ENCODE assay signal across 10 cellular contexts in the genomic region with DNA sequence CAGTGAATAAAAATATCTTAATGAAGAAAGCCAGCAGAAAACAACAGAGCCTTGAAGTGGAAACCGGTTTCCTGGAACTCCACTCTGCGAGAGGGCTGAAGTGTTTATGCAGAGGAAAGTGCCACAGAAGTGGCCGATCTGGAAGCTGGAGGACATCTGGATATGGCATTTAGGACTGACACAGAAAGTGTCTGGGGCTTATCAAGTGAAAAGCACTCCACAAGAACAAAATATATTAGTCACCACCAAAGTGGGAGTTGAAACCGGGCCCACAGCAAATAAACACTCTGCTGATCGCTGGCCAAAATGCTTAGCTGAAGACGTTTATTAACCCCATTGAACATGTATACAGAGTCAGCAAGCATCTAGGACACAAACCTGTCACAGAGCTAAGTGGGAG. TPM values are rescaled to one million over a fixed set of nuclear protein-coding genes. Genes with fewer than 3 reads are reported as not detected.
A peak's percentile ranks its signal among the peaks of the same experiment; 100 is the strongest.
DNase-seq lines count a peak whose midpoint lies in the region; TF ChIP-seq lines count a peak whose summit lies in the region.
"Had no signal": no experiment of that assay in that cellular context is flagged by ENCODE, and none has a peak within 500 bp of the region (broad histone marks: within the 10 kb centered on the region; RNA-seq: fewer than 3 reads in every experiment).

No MANE protein-coding gene starts in this region.

- no peaks in the 10 kb centered on the region for H3K27me3 ChIP-seq in hepatocyte
- H3K27me3 ChIP-seq in thyroid gland, result no peaks in the 10 kb centered on the region
- no peaks in the 10 kb centered on the region for H3K27me3 ChIP-seq in MM.1S (replicated peaks; ENCODE audit: insufficient read depth, low read length)

- H3K4me1 Mint-ChIP-seq in activated CD4-positive, alpha-beta T cell treated with anti-CD3 and anti-CD28 coated beads, Interleukin-2, amount 10 ng/mL, durations not matched to agents 7 days and 5 days, result peaks cover 82% of the 10 kb centered on the region
- H3K4me1 Mint-ChIP-seq in activated T-helper 1 cell treated with anti-CD3 and anti-CD28 coated beads, Interleukin-12 subunit alpha, Interleukin-12 subunit beta, Interleukin-2, Interleukin-4 antibody, amounts not matched to agents 30 ng/mL and 10 ng/mL and 1 ng/mL, durations not matched to agents 14 hours and 24 hours and 36 hours (ENCODE audit: low read depth), result peaks cover 82% of the 10 kb centered on the region

- H3K36me3 ChIP-seq in hepatocyte (replicated peaks; ENCODE audit: insufficient read depth, low read depth), result no peaks in the 10 kb centered on the region
- H3K36me3 ChIP-seq in thyroid gland, result no peaks in the 10 kb centered on the region
- no peaks in the 10 kb centered on the region for H3K36me3 ChIP-seq in MM.1S (replicated peaks; ENCODE audit: insufficient read depth, low read length)

- H3K9me3 Mint-ChIP-seq in activated CD4-positive, alpha-beta T cell treated with anti-CD3 and anti-CD28 coated beads, Interleukin-2, amount 10 ng/mL, durations not matched to agents 7 days and 5 days, result peaks cover 3% of the 10 kb centered on the region
- H3K9me3 Mint-ChIP-seq in activated T-helper 1 cell treated with anti-CD3 and anti-CD28 coated beads, Interleukin-12 subunit alpha, Interleukin-12 subunit beta, Interleukin-2, Interleukin-4 antibody, amounts not matched to agents 30 ng/mL and 10 ng/mL and 1 ng/mL, durations not matched to agents 14 hours and 24 hours and 36 hours, result no peaks in the 10 kb centered on the region
- H3K9me3 Mint-ChIP-seq: stimulated activated naive CD8-positive, alpha-beta T cell treated with anti-CD3 and anti-CD28 coated beads, Interleukin-15, Interleukin-2, amounts not matched to agents 100 ng/mL and 50 ng/mL, for 24 hours had no signal

- no peaks in the 10 kb centered on the region for H4K20me1 ChIP-seq in hepatocyte (ENCODE audit: insufficient read depth, poor library complexity, severe bottlenecking)
- no peaks in the 10 kb centered on the region for H4K20me1 ChIP-seq in MM.1S (ENCODE audit: insufficient read depth, low read length)

- no peak for DNase-seq in activated CD4-positive, alpha-beta T cell treated with anti-CD3 and anti-CD28 coated beads, Interleukin-2, amount 10 ng/mL, durations not matched to agents 7 days and 5 days
- no peak for DNase-seq in activated CD4-positive, alpha-beta T cell treated with anti-CD3 and anti-CD28 coated beads, Interleukin-2, amount 50 U/mL, for 4 hours
- no peak for DNase-seq in activated T-helper 1 cell treated with anti-CD3 and anti-CD28 coated beads, Interleukin-12 subunit alpha, Interleukin-12 subunit beta, Interleukin-2, Interleukin-4 antibody, amounts not matched to agents 30 ng/mL and 10 ng/mL and 1 ng/mL, durations not matched to agents 14 hours and 24 hours and 36 hours (ENCODE audit: low spot score)
- DNase-seq in hepatocyte (ENCODE audit: low spot score) (peak; percentile 45), thyroid gland (peak; percentile 86 to 88), ureter (ENCODE audit: low spot score) (no peak), activated T-cell treated with anti-CD3 and anti-CD28 coated beads for 4 hours (no peak), MM.1S (no peak)

- WGBS in hepatocyte (ENCODE audit: low lambda C conversion rate, missing lambda C conversion rate), result 28% methylated on average over 6 of the region's 6 CpGs
- 7 to 10% methylated on average over 6 of the region's 6 CpGs for WGBS in thyroid gland, 2 donors

- H3K79me2 ChIP-seq in hepatocyte, result peaks cover 4% of the 10 kb centered on the region
- H3K79me2 ChIP-seq in MM.1S (ENCODE audit: low read length), result no peaks in the 10 kb centered on the region

- no peak overlapping the region for H3K9ac ChIP-seq in MM.1S (ENCODE audit: low read length)

- peak overlapping the region; percentile 31 for H3K27ac Mint-ChIP-seq in activated CD4-positive, alpha-beta T cell treated with anti-CD3 and anti-CD28 coated beads, Interleukin-2, amount 10 ng/mL, durations not matched to agents 7 days and 5 days
- peak overlapping the region; percentile 32 for H3K27ac Mint-ChIP-seq in activated T-helper 1 cell treated with anti-CD3 and anti-CD28 coated beads, Interleukin-12 subunit alpha, Interleukin-12 subunit beta, Interleukin-2, Interleukin-4 antibody, amounts not matched to agents 30 ng/mL and 10 ng/mL and 1 ng/mL, durations not matched to agents 14 hours and 24 hours and 36 hours
- H3K27ac Mint-ChIP-seq: stimulated activated naive CD8-positive, alpha-beta T cell treated with anti-CD3 and anti-CD28 coated beads, Interleukin-15, Interleukin-2, amounts not matched to agents 100 ng/mL and 50 ng/mL, for 24 hours had no signal

- H3K4me3 ChIP-seq in hepatocyte, result no peak overlapping the region
- H3K4me3 ChIP-seq in thyroid gland (replicated peaks in 1 of 3), result no peak overlapping the region
- H3K4me3 ChIP-seq in MM.1S (ENCODE audit: low read length), result no peak overlapping the region

- peaks cover 35% of the 10 kb centered on the region for H3K36me3 Mint-ChIP-seq in activated CD4-positive, alpha-beta T cell treated with anti-CD3 and anti-CD28 coated beads, Interleukin-2, amount 10 ng/mL, durations not matched to agents 7 days and 5 days (ENCODE audit: low read depth)
- H3K36me3 Mint-ChIP-seq in activated T-helper 1 cell treated with anti-CD3 and anti-CD28 coated beads, Interleukin-12 subunit alpha, Interleukin-12 subunit beta, Interleukin-2, Interleukin-4 antibody, amounts not matched to agents 30 ng/mL and 10 ng/mL and 1 ng/mL, durations not matched to agents 14 hours and 24 hours and 36 hours (ENCODE audit: low read depth), result peaks cover 25% of the 10 kb centered on the region

- H3F3A ChIP-seq in MM.1S (ENCODE audit: insufficient read depth, low read length), result no peaks in the 10 kb centered on the region

- peak overlapping the region; percentile 84 for H3K27ac ChIP-seq in hepatocyte
- peak overlapping the region; percentile 75 to 94 (median 93) for H3K27ac ChIP-seq in thyroid gland
- H3K27ac ChIP-seq in MM.1S (ENCODE audit: low read length), result no peak overlapping the region
- H3K27ac ChIP-seq: C4-2B had no signal

- TF ChIP-seq POLR2A in thyroid gland (IDR thresholded peaks at IDR 0.05), result peak in 1 of 2 donors; percentile 10

- H3K4me2 ChIP-seq in hepatocyte (peak overlapping the region; percentile 27), MM.1S (ENCODE audit: low read depth, low read length) (no peak overlapping the region)

- H3K27me3 Mint-ChIP-seq in activated CD4-positive, alpha-beta T cell treated with anti-CD3 and anti-CD28 coated beads, Interleukin-2, amount 10 ng/mL, durations not matched to agents 7 days and 5 days, result no peaks in the 10 kb centered on the region
- H3K27me3 Mint-ChIP-seq in activated T-helper 1 cell treated with anti-CD3 and anti-CD28 coated beads, Interleukin-12 subunit alpha, Interleukin-12 subunit beta, Interleukin-2, Interleukin-4 antibody, amounts not matched to agents 30 ng/mL and 10 ng/mL and 1 ng/mL, durations not matched to agents 14 hours and 24 hours and 36 hours (ENCODE audit: insufficient read depth), result no peaks in the 10 kb centered on the region
- H3K27me3 Mint-ChIP-seq: stimulated activated naive CD8-positive, alpha-beta T cell treated with anti-CD3 and anti-CD28 coated beads, Interleukin-15, Interleukin-2, amounts not matched to agents 100 ng/mL and 50 ng/mL, for 24 hours had no signal

- no peak overlapping the region for H3K4me3 Mint-ChIP-seq in activated CD4-positive, alpha-beta T cell treated with anti-CD3 and anti-CD28 coated beads, Interleukin-2, amount 10 ng/mL, durations not matched to agents 7 days and 5 days
- peak overlapping the region; percentile 27 for H3K4me3 Mint-ChIP-seq in activated T-helper 1 cell treated with anti-CD3 and anti-CD28 coated beads, Interleukin-12 subunit alpha, Interleukin-12 subunit beta, Interleukin-2, Interleukin-4 antibody, amounts not matched to agents 30 ng/mL and 10 ng/mL and 1 ng/mL, durations not matched to agents 14 hours and 24 hours and 36 hours
- H3K4me3 Mint-ChIP-seq: stimulated activated naive CD8-positive, alpha-beta T cell treated with anti-CD3 and anti-CD28 coated beads, Interleukin-15, Interleukin-2, amounts not matched to agents 100 ng/mL and 50 ng/mL, for 24 hours had no signal

- H3K4me1 ChIP-seq in hepatocyte (ENCODE audit: insufficient read depth), result peaks cover 52% of the 10 kb centered on the region
- peaks cover 76 to 97% of the 10 kb centered on the region in 2 donors for H3K4me1 ChIP-seq in thyroid gland
- no peaks in the 10 kb centered on the region for H3K4me1 ChIP-seq in MM.1S (ENCODE audit: low read length)

- CTCF ChIA-PET in activated CD4-positive, alpha-beta T cell treated with anti-CD3 and anti-CD28 coated beads, Interleukin-2, amount 10 ng/mL, durations not matched to agents 7 days and 5 days (lab: Charles Lee), result no interaction called here

- POLR2A ChIA-PET in activated CD4-positive, alpha-beta T cell treated with anti-CD3 and anti-CD28 coated beads, Interleukin-2, amount 10 ng/mL, durations not matched to agents 7 days and 5 days (lab: Charles Lee), result no interaction called here

- H3K9me2 ChIP-seq in hepatocyte (replicated peaks; ENCODE audit: insufficient read depth), result no peaks in the 10 kb centered on the region
- no peaks in the 10 kb centered on the region for H3K9me2 ChIP-seq in MM.1S (replicated peaks; ENCODE audit: insufficient read depth, low read length)

- H2AFZ ChIP-seq in hepatocyte, result no peak overlapping the region
- H2AFZ ChIP-seq in MM.1S (ENCODE audit: low read length), result no peak overlapping the region

- H3K9me3 ChIP-seq in hepatocyte (ENCODE audit: low read depth) (no peaks in the 10 kb centered on the region), thyroid gland (no peaks in the 10 kb centered on the region), MM.1S (replicated peaks; ENCODE audit: insufficient read depth, low read length) (no peaks in the 10 kb centered on the region)

- TF ChIP-seq CTCF in hepatocyte (IDR thresholded peaks at IDR 0.05; ENCODE audit: poor library complexity), result no peak
- TF ChIP-seq CTCF in thyroid gland (IDR thresholded peaks at IDR 0.05), result no peak
- TF ChIP-seq CTCF in MM.1S (IDR thresholded peaks at IDR 0.05; ENCODE audit: low read length), result no peak

- intact Hi-C loops in activated T-helper 1 cell treated with anti-CD3 and anti-CD28 coated beads, Interleukin-12 subunit alpha, Interleukin-12 subunit beta, Interleukin-2, Interleukin-4 antibody, amounts not matched to agents 30 ng/mL and 10 ng/mL and 1 ng/mL, durations not matched to agents 14 hours and 24 hours and 36 hours (cut with micrococcal nuclease), result loop anchor here (2.0 kb wide), 1 partner anchor 184 kb away; no protein-coding TSS in a partner anchor
- intact Hi-C loops in thyroid gland (cut with DNase I), result no loop called here

RNA-seq across cellular contexts. Expression of a gene that starts 7.8 kb away (rescaled TPM):
- total RNA-seq in activated CD4-positive, alpha-beta T cell treated with anti-CD3 and anti-CD28 coated beads, Interleukin-2, amount 10 ng/mL, durations not matched to agents 7 days and 5 days, result 10 to 100 TPM; 17.0 to 21.1 TPM
- total RNA-seq in activated T-helper 1 cell treated with anti-CD3 and anti-CD28 coated beads, Interleukin-12 subunit alpha, Interleukin-12 subunit beta, Interleukin-2, Interleukin-4 antibody, amounts not matched to agents 30 ng/mL and 10 ng/mL and 1 ng/mL, durations not matched to agents 14 hours and 24 hours and 36 hours, result 9.1 and 13.1 TPM in 2 replicates
- total RNA-seq in hepatocyte (6.1 and 6.9 TPM in 2 replicates), thyroid gland (10 to 100 TPM; 15.6 to 50.4 (median 26.7) TPM), ureter (24.4 TPM)
- polyA plus RNA-seq in hepatocyte, result 3.0 and 7.5 TPM in 2 replicates

RNA-seq across cellular contexts. Expression of a gene that starts 33.8 kb away (rescaled TPM):
- total RNA-seq in activated CD4-positive, alpha-beta T cell treated with anti-CD3 and anti-CD28 coated beads, Interleukin-2, amount 10 ng/mL, durations not matched to agents 7 days and 5 days, result 10 to 100 TPM; 39.9 to 42.6 TPM
- 75.4 and 79.0 TPM in 2 replicates for total RNA-seq in activated T-helper 1 cell treated with anti-CD3 and anti-CD28 coated beads, Interleukin-12 subunit alpha, Interleukin-12 subunit beta, Interleukin-2, Interleukin-4 antibody, amounts not matched to agents 30 ng/mL and 10 ng/mL and 1 ng/mL, durations not matched to agents 14 hours and 24 hours and 36 hours
- total RNA-seq in hepatocyte (43.4 and 47.2 TPM in 2 replicates), thyroid gland (10 to 100 TPM; 24.1 to 47.0 (median 30.1) TPM), ureter (38.7 TPM)
- 46.9 and 55.7 TPM in 2 replicates for polyA plus RNA-seq in hepatocyte

Comparison
In these comparisons a context has a peak if more than half of its experiments do, and no peak if none do; other contexts are left out.
1. DNase-seq: peak in hepatocyte (single experiment) and thyroid gland (2 of 2); none in activated CD4-positive, alpha-beta T cell treated with anti-CD3 and anti-CD28 coated beads, Interleukin-2, amount 10 ng/mL, durations not matched to agents 7 days and 5 days (single experiment), activated CD4-positive, alpha-beta T cell treated with anti-CD3 and anti-CD28 coated beads, Interleukin-2, amount 50 U/mL, for 4 hours (0 of 2), activated T-helper 1 cell treated with anti-CD3 and anti-CD28 coated beads, Interleukin-12 subunit alpha, Interleukin-12 subunit beta, Interleukin-2, Interleukin-4 antibody, amounts not matched to agents 30 ng/mL and 10 ng/mL and 1 ng/mL, durations not matched to agents 14 hours and 24 hours and 36 hours (single experiment), ureter (single experiment), activated T-cell treated with anti-CD3 and anti-CD28 coated beads for 4 hours (single experiment) and MM.1S (single experiment).